15 cellular contexts compared by ENCODE assay signal in genomic region chr15:96274087-96274440, GRCh38. TPM values are rescaled to one million over a fixed set of nuclear protein-coding genes. Genes with fewer than 3 reads are reported as not detected.
DNase-seq lines count a peak whose midpoint lies in the region; ATAC-seq and TF ChIP-seq lines count a peak whose summit lies in the region.
"Had no signal": no experiment of that assay in that cellular context is flagged by ENCODE, and none has a peak within 500 bp of the region (broad histone marks: within the 10 kb centered on the region; RNA-seq: fewer than 3 reads in every experiment).

No MANE protein-coding gene starts in this region.

- H3K27ac ChIP-seq in SJSA1 (peak overlapping the region; percentile 80), foreskin keratinocyte (peak overlapping the region; percentile 36), colonic mucosa (no peak overlapping the region)

- H3K36me3 Mint-ChIP-seq in HFFc6 (ENCODE audit: low read depth) = peaks cover 64% of the 10 kb centered on the region
- H3K36me3 Mint-ChIP-seq in type B pancreatic cell = peaks cover 38% of the 10 kb centered on the region

- H3K27ac Mint-ChIP-seq in HFFc6 (peak overlapping the region; percentile 95), type B pancreatic cell (peak overlapping the region; percentile 74)

- no peak overlapping the region for H3K4me3 ChIP-seq in SJSA1
- H3K4me3 ChIP-seq in colonic mucosa = no peak overlapping the region
- H3K4me3 ChIP-seq: MG63 had no signal

- H3K4me3 Mint-ChIP-seq in HFFc6 (peak overlapping the region; percentile 74), type B pancreatic cell (no peak overlapping the region)

- H3K9me3 Mint-ChIP-seq in HFFc6 (no peaks in the 10 kb centered on the region), type B pancreatic cell (no peaks in the 10 kb centered on the region)

- intact Hi-C loops in colonic mucosa (cut with DNase I) = no loop called here

- H3K9me3 ChIP-seq in SJSA1 (replicated peaks) (no peaks in the 10 kb centered on the region), colonic mucosa (no peaks in the 10 kb centered on the region)
- H3K9me3 ChIP-seq: MG63 had no signal

- peaks cover 96% of the 10 kb centered on the region for H3K4me1 Mint-ChIP-seq in HFFc6 (ENCODE audit: low read depth)
- H3K4me1 Mint-ChIP-seq in type B pancreatic cell (ENCODE audit: unreplicated experiment) = peaks cover 34% of the 10 kb centered on the region

- H3K27me3 Mint-ChIP-seq in HFFc6 (ENCODE audit: insufficient read depth) (peaks cover 2% of the 10 kb centered on the region; the same call in 1 of the 2 replicates), type B pancreatic cell (no peaks in the 10 kb centered on the region)

- no peaks in the 10 kb centered on the region for H3K27me3 ChIP-seq in SJSA1 (replicated peaks)
- H3K27me3 ChIP-seq in foreskin keratinocyte = no peaks in the 10 kb centered on the region
- no peaks in the 10 kb centered on the region for H3K27me3 ChIP-seq in colonic mucosa
- H3K27me3 ChIP-seq: MG63 had no signal

- TF ChIP-seq CTCF in HFFc6 (IDR thresholded peaks at IDR 0.05) = no peak
- TF ChIP-seq CTCF in foreskin keratinocyte (conservative IDR thresholded peaks at IDR 0.05) = no peak
- no peak for TF ChIP-seq CTCF in type B pancreatic cell (conservative IDR thresholded peaks at IDR 0.05)
- TF ChIP-seq CTCF in colonic mucosa (IDR thresholded peaks at IDR 0.05) = no peak

- ATAC-seq in foreskin keratinocyte = no peak

- H3K9ac ChIP-seq in colonic mucosa (ENCODE audit: low read depth in 2 of 2, low read length in 2 of 2) = no peak overlapping the region

- DNase-seq in HFFc6 (peak; percentile 13), SJSA1 (ENCODE audit: low read depth in 1 of 2, low spot score in 2 of 2) (no peak), foreskin keratinocyte (no peak), type B pancreatic cell (ENCODE audit: extremely low spot score, unreplicated experiment) (no peak), colonic mucosa (no peak), NCI-H187 treated with DMSO at 0.1 percent for 48 hours (lab: John Stamatoyannopoulos, UW) (no peak), NCI-H1694 treated with DMSO at 0.1 percent for 48 hours (lab: John Stamatoyannopoulos, UW) (no peak)
- DNase-seq: C1 segment of cervical spinal cord, KBM-7, NCI-H1105, NCI-H1930, NCI-H2171, NCI-H446 treated with DMSO at 0.1 percent for 48 hours, NCI-H774 had no signal

- H3K4me1 ChIP-seq in SJSA1 (replicated peaks) = peaks cover 76% of the 10 kb centered on the region
- peaks cover 53% of the 10 kb centered on the region for H3K4me1 ChIP-seq in foreskin keratinocyte
- no peaks in the 10 kb centered on the region for H3K4me1 ChIP-seq in colonic mucosa

- H3K36me3 ChIP-seq in SJSA1 (peaks cover 27% of the 10 kb centered on the region), colonic mucosa (no peaks in the 10 kb centered on the region)
- H3K36me3 ChIP-seq: MG63 had no signal

RNA-seq across cellular contexts. Expression of gene NR2F2, which starts 56.4 kb away (rescaled TPM):
- total RNA-seq in HFFc6 (2021; fragmentation: NEBNext Ultra II Directional; extraction: Animal tissue kit (Norgen Biotek cat#: 25700)) = 100 to 1,000 TPM; 120 to 168 (median 142) TPM
- 9.8 and 14.0 TPM in 2 replicates for total RNA-seq in SJSA1 (2014; rRNA removed; shearing (Covaris generic))
- 24.9 and 30.6 TPM in 2 replicates for total RNA-seq in foreskin keratinocyte
- polyA plus RNA-seq in foreskin keratinocyte = 20.3 and 20.8 TPM in 2 replicates
- total RNA-seq in type B pancreatic cell (ENCODE audit: low replicate concordance) = 135 and 270 TPM in 2 replicates
- 10 to 100 TPM; 25.7 to 35.0 TPM for total RNA-seq in colonic mucosa
